Comparison of ENCODE assay signal across 13 cellular contexts in genomic region chr3:122081543-122081942, GRCh38. TPM values are rescaled to one million over a fixed set of nuclear protein-coding genes. Genes with fewer than 3 reads are reported as not detected.
DNase-seq lines count a peak whose midpoint lies in the region; ATAC-seq, FAIRE-seq and TF ChIP-seq lines count a peak whose summit lies in the region.
"Had no signal": no experiment of that assay in that cellular context is flagged by ENCODE, and none has a peak within 500 bp of the region (broad histone marks: within the 10 kb centered on the region; RNA-seq: fewer than 3 reads in every experiment).

No MANE protein-coding gene starts in this region.

- no peak for TF ChIP-seq POLR2A in HepG2 (IDR thresholded peaks at IDR 0.05; ENCODE audit: insufficient read depth in 1 of 2, low read depth in 2 of 2, low read length in 2 of 2)

- in situ Hi-C loops in HepG2 (cut with HindIII; ENCODE audit: extremely low pct_ligation_motif_present, low pct_unique_long_range_greater_than_20kb) = no loop called here

- H3K27me3 ChIP-seq in keratinocyte (ENCODE audit: control insufficient read depth, extremely low read depth, insufficient read depth, low read length) (no peaks in the 10 kb centered on the region), HepG2 (ENCODE audit: control insufficient read depth in 1 of 2, insufficient read depth in 2 of 2, low read length in 2 of 2) (peaks cover 0 to 23% of the 10 kb centered on the region in 2 experiments; a peak in 3 of 5 replicates), psoas muscle (ENCODE audit: insufficient read depth in 3 of 3, low read length in 2 of 3) (no peaks in the 10 kb centered on the region)

- H3K4me3 ChIP-seq in keratinocyte (ENCODE audit: control insufficient read depth in 2 of 3, extremely low read depth in 1 of 3, insufficient read depth in 2 of 3, low read depth in 1 of 3, low read length in 3 of 3) = no peak overlapping the region
- no peak overlapping the region for H3K4me3 ChIP-seq in HepG2 (replicated peaks in 1 of 3; ENCODE audit: insufficient read depth in 1 of 3, low read depth in 2 of 3, low read length in 3 of 3)
- no peak overlapping the region for H3K4me3 ChIP-seq in psoas muscle

- no peak for DNase-seq in activated CD4-positive, CD25-positive, alpha-beta regulatory T cell (lab: John Stamatoyannopoulos, UW)
- DNase-seq in keratinocyte (ENCODE audit: low read depth, low spot score) (peak; percentile 66), frontal cortex (ENCODE audit: low spot score in 2 of 2) (no peak), HepG2 (ENCODE audit: low spot score) (no peak), psoas muscle (no peak)
- DNase-seq: activated T-cell treated with anti-CD3 and anti-CD28 coated beads, Interleukin-2, amount 50 U/mL, for 1 hour; NCI-H146; nucleus accumbens had no signal

- no peak for TF ChIP-seq CTCF in keratinocyte (optimal IDR thresholded peaks at IDR 0.05 in 1 of 3, IDR thresholded peaks at IDR 0.05 in 1 of 3, conservative IDR thresholded peaks at IDR 0.05 in 1 of 3; ENCODE audit: extremely low read depth in 1 of 3, insufficient read depth in 2 of 3, low read length in 3 of 3)
- TF ChIP-seq CTCF in HepG2 (CRISPR knock-in tag; IDR thresholded peaks at IDR 0.05) = no peak
- TF ChIP-seq CTCF in psoas muscle (IDR thresholded peaks at IDR 0.05) = no peak

- no peak overlapping the region for H3K27ac ChIP-seq in keratinocyte (ENCODE audit: control insufficient read depth, insufficient read depth, low read length)
- no peak overlapping the region for H3K27ac ChIP-seq in HepG2 (ENCODE audit: extremely low read length, insufficient read depth, low read length)
- H3K27ac ChIP-seq in psoas muscle = no peak overlapping the region

- peak; percentile 43 to 45 for ATAC-seq in activated CD4-positive, CD25-positive, alpha-beta regulatory T cell treated with anti-CD3 and anti-CD28 coated beads, Interleukin-2, amount 50 U/mL, for 24 hours
- ATAC-seq in GM21576 (IDR thresholded peaks at IDR 0.05; ENCODE audit: unreplicated experiment) (peak; percentile 32), HG03460 (IDR thresholded peaks at IDR 0.05; ENCODE audit: unreplicated experiment) (peak; percentile 46), HepG2 (no peak), psoas muscle (no peak)

- FAIRE-seq in keratinocyte (lab: Jason Lieb, UNC) (peak; percentile 91), frontal cortex (lab: Jason Lieb, UNC) (no peak), HepG2 (lab: Jason Lieb, UNC) (no peak)

- no peaks in the 10 kb centered on the region for H3K9me3 ChIP-seq in keratinocyte (ENCODE audit: control insufficient read depth, low read depth, low read length)
- no peaks in the 10 kb centered on the region for H3K9me3 ChIP-seq in HepG2 (ENCODE audit: low read length)
- no peaks in the 10 kb centered on the region for H3K9me3 ChIP-seq in psoas muscle

- H2AFZ ChIP-seq in keratinocyte (ENCODE audit: control insufficient read depth, low read length) = no peak overlapping the region
- H2AFZ ChIP-seq in HepG2 (ENCODE audit: low read length) = no peak overlapping the region

- H3K36me3 ChIP-seq in keratinocyte (ENCODE audit: control insufficient read depth in 2 of 2, extremely low read depth in 1 of 2, insufficient read depth in 2 of 2, low read length in 2 of 2) (no peaks in the 10 kb centered on the region), HepG2 (replicated peaks in 1 of 2; ENCODE audit: control insufficient read depth in 1 of 2, insufficient read depth in 2 of 2, low read length in 2 of 2) (no peaks in the 10 kb centered on the region), psoas muscle (ENCODE audit: insufficient read depth in 1 of 2, low read depth in 1 of 2) (no peaks in the 10 kb centered on the region)

- POLR2A ChIA-PET in HepG2 (lab: Yijun Ruan, JAX) = no interaction called here

- TF ChIP-seq RAD21 in HepG2 (CRISPR knock-in tag; IDR thresholded peaks at IDR 0.05) = no peak

- H4K20me1 ChIP-seq in keratinocyte (ENCODE audit: control insufficient read depth, extremely low read depth, insufficient read depth, low read length) (no peaks in the 10 kb centered on the region), HepG2 (ENCODE audit: insufficient read depth, low read length) (no peaks in the 10 kb centered on the region)

- H3K9ac ChIP-seq in keratinocyte (ENCODE audit: control insufficient read depth, extremely low read depth, insufficient read depth, low read length) (no peak overlapping the region), HepG2 (ENCODE audit: insufficient read depth, low read depth, low read length) (no peak overlapping the region)

- peaks cover 10% of the 10 kb centered on the region for H3K4me1 ChIP-seq in keratinocyte (ENCODE audit: control insufficient read depth, extremely low read depth, insufficient read depth, low read length)
- peaks cover 14% of the 10 kb centered on the region for H3K4me1 ChIP-seq in HepG2 (ENCODE audit: insufficient read depth, low read length)
- H3K4me1 ChIP-seq in psoas muscle = no peaks in the 10 kb centered on the region

- peak overlapping the region; percentile 35 for H3K4me2 ChIP-seq in keratinocyte (ENCODE audit: control insufficient read depth, extremely low read depth, insufficient read depth, low read depth, low read length)
- H3K4me2 ChIP-seq in HepG2 (ENCODE audit: low read depth, low read length) = no peak overlapping the region

- WGBS in HepG2 (ENCODE audit: low lambda C conversion rate) = 20% methylated on average over 4 of the region's 4 CpGs
- WGBS in psoas muscle, 3 donors = 54 to 61% (median 57%) methylated on average over 4 of the region's 4 CpGs

- dilution Hi-C loops in keratinocyte (cut with MboI; ENCODE audit: extremely low pct_ligation_motif_present, low sequenced_read_pairs) = no loop called here

- intact Hi-C loops in HepG2 (cut with micrococcal nuclease; ENCODE audit: unreplicated experiment) (no loop called here), psoas muscle (cut with DNase I) (no loop called here)

- H3K79me2 ChIP-seq in keratinocyte (ENCODE audit: control insufficient read depth, insufficient read depth, low read length) (no peaks in the 10 kb centered on the region), HepG2 (ENCODE audit: insufficient read depth, low read length) (no peaks in the 10 kb centered on the region)

- no peaks in the 10 kb centered on the region for H3K9me1 ChIP-seq in keratinocyte (ENCODE audit: control insufficient read depth, extremely low read depth, insufficient read depth, low read length)

- TF ChIP-seq EP300 in HepG2 (IDR thresholded peaks at IDR 0.05; ENCODE audit: low read depth in 2 of 2, low read length in 2 of 2) (no peak), HepG2 (CRISPR knock-in tag; IDR thresholded peaks at IDR 0.05; ENCODE audit: borderline replicate concordance) (no peak)

- CTCF ChIA-PET in HepG2 (lab: Yijun Ruan, JAX; ENCODE audit: low intra/inter-chr PET ratio, low total read pairs) = no interaction called here

- no TSS peak for BruUV-seq in HepG2 (replicated peaks; lab: Mats Ljungman, UMichigan)

RNA-seq across cellular contexts. Expression of gene CD86, which starts 26.4 kb away (rescaled TPM):
- 2.9 to 6.9 TPM (median 6.1 TPM) in 3 replicates for polyA plus RNA-seq in keratinocyte
- polyA plus RNA-seq in keratinocyte (2011; ENCODE audit: low read depth) = 2.3 TPM
- 4.6 and 9.2 TPM in 2 replicates for polyA plus RNA-seq in keratinocyte (2011; cell fraction: cytosol; rRNA removed)
- 3.3 and 4.1 TPM in 2 replicates for polyA plus RNA-seq in keratinocyte (2011; cell fraction: nucleus; rRNA removed)
- polyA plus RNA-seq in keratinocyte (2012; ENCODE audit: low replicate concordance) = 3.3 and 4.1 TPM in 2 replicates
- 1.8 to 5.1 TPM (median 2.9 TPM) in 3 replicates for polyA minus RNA-seq in keratinocyte
- 4.2 TPM for polyA minus RNA-seq in keratinocyte (2011; cell fraction: cytosol; rRNA and poly(A)+ RNA removed)
- polyA minus RNA-seq in keratinocyte (2011; cell fraction: nucleus; rRNA and poly(A)+ RNA removed) = 1.5 and 5.3 TPM in 2 replicates
- total RNA-seq in frontal cortex = 1.2 TPM
- not detected in 2 replicates for total RNA-seq in HepG2 (2016; rRNA removed; fragmentation: Illumina TruSeq; extraction: Trizol)
- not detected in 2 replicates for total RNA-seq in HepG2 (2016; cell fraction: cytosol; rRNA removed; fragmentation: Illumina TruSeq; extraction: Trizol; ENCODE audit: low read depth)
- total RNA-seq in HepG2 (2016; cell fraction: insoluble cytoplasmic fraction; rRNA removed; fragmentation: Illumina TruSeq; extraction: Trizol) = not detected in 2 replicates
- total RNA-seq in HepG2 (2016; cell fraction: membrane; rRNA removed; fragmentation: Illumina TruSeq; extraction: Trizol) = not detected in 2 replicates
- total RNA-seq in HepG2 (2016; cell fraction: nucleus; rRNA removed; fragmentation: Illumina TruSeq; extraction: Trizol) = not detected in 2 replicates
- polyA plus RNA-seq in HepG2 (2011; rRNA removed) = not detected in 2 replicates
- not detected in 2 replicates for polyA plus RNA-seq in HepG2 (2011; cell fraction: cytosol; rRNA removed)
- not detected in 2 replicates for polyA plus RNA-seq in HepG2 (2011; cell fraction: nucleus; rRNA removed)
- not detected in 2 replicates for polyA plus RNA-seq in HepG2 (2012)
- not detected in 2 replicates for polyA plus RNA-seq in HepG2 (2016; cell fraction: cytosol; fragmentation: Illumina TruSeq; extraction: Trizol; ENCODE audit: low read depth)
- not detected in 2 replicates for polyA plus RNA-seq in HepG2 (2016; cell fraction: insoluble cytoplasmic fraction; fragmentation: Illumina TruSeq; extraction: Trizol; ENCODE audit: low read depth)
- polyA plus RNA-seq in HepG2 (2016; cell fraction: membrane; fragmentation: Illumina TruSeq; extraction: Trizol; ENCODE audit: low read depth) = not detected in 2 replicates
- polyA plus RNA-seq in HepG2 (2016; cell fraction: nucleus; fragmentation: Illumina TruSeq; extraction: Trizol; ENCODE audit: insufficient read depth, low read depth) = not detected in 2 replicates
- not detected in 2 replicates for polyA minus RNA-seq in HepG2 (2011; rRNA and poly(A)+ RNA removed; ENCODE audit: low replicate concordance)
- polyA minus RNA-seq in HepG2 (2011; cell fraction: cytosol; rRNA and poly(A)+ RNA removed) = not detected in 2 replicates
- polyA minus RNA-seq in HepG2 (2011; cell fraction: nucleus; rRNA and poly(A)+ RNA removed) = not detected in 2 replicates
- total RNA-seq in psoas muscle = 1 to 10 TPM in 2 of 4 donors, under 1 TPM in 2; 0.71 to 1.4 (median 0.99) TPM
- under 1 TPM; 0.16 to 0.40 (median 0.24) TPM for polyA plus RNA-seq in psoas muscle
- total RNA-seq: A172, fibroblast of villous mesenchyme had no signal

RNA-seq across cellular contexts. Expression of gene ILDR1, which starts 59.5 kb away (rescaled TPM):
- polyA plus RNA-seq in keratinocyte (0.06 to 0.28 TPM (median 0.09 TPM) in 3 replicates), HepG2 (2011; rRNA removed) (not detected in 2 replicates), psoas muscle (not detected)
- 0.55 TPM for polyA plus RNA-seq in keratinocyte (2011; ENCODE audit: low read depth)
- polyA plus RNA-seq in keratinocyte (2011; cell fraction: cytosol; rRNA removed) = 0.14 and 0.27 TPM in 2 replicates
- 0.28 and 0.32 TPM in 2 replicates for polyA plus RNA-seq in keratinocyte (2011; cell fraction: nucleus; rRNA removed)
- 0.19 and 0.68 TPM in 2 replicates for polyA plus RNA-seq in keratinocyte (2012; ENCODE audit: low replicate concordance)
- 0.10 to 0.33 TPM in 2 of 3 replicates, not detected in the other for polyA minus RNA-seq in keratinocyte
- not detected for polyA minus RNA-seq in keratinocyte (2011; cell fraction: cytosol; rRNA and poly(A)+ RNA removed)
- 0.39 and 1.1 TPM in 2 replicates for polyA minus RNA-seq in keratinocyte (2011; cell fraction: nucleus; rRNA and poly(A)+ RNA removed)
- total RNA-seq in frontal cortex (not detected), HepG2 (2016; rRNA removed; fragmentation: Illumina TruSeq; extraction: Trizol) (not detected in 2 replicates), psoas muscle (not detected)
- total RNA-seq in HepG2 (2016; cell fraction: cytosol; rRNA removed; fragmentation: Illumina TruSeq; extraction: Trizol; ENCODE audit: low read depth) = not detected in 2 replicates
- total RNA-seq in HepG2 (2016; cell fraction: insoluble cytoplasmic fraction; rRNA removed; fragmentation: Illumina TruSeq; extraction: Trizol) = not detected in 2 replicates
- not detected in 2 replicates for total RNA-seq in HepG2 (2016; cell fraction: membrane; rRNA removed; fragmentation: Illumina TruSeq; extraction: Trizol)
- not detected in 2 replicates for total RNA-seq in HepG2 (2016; cell fraction: nucleus; rRNA removed; fragmentation: Illumina TruSeq; extraction: Trizol)
- polyA plus RNA-seq in HepG2 (2011; cell fraction: cytosol; rRNA removed) = not detected in 2 replicates
- not detected in 2 replicates for polyA plus RNA-seq in HepG2 (2011; cell fraction: nucleus; rRNA removed)
- polyA plus RNA-seq in HepG2 (2012) = 0.09 TPM in 1 of 2 replicates, not detected in the other
- not detected in 2 replicates for polyA plus RNA-seq in HepG2 (2016; cell fraction: cytosol; fragmentation: Illumina TruSeq; extraction: Trizol; ENCODE audit: low read depth)
- polyA plus RNA-seq in HepG2 (2016; cell fraction: insoluble cytoplasmic fraction; fragmentation: Illumina TruSeq; extraction: Trizol; ENCODE audit: low read depth) = not detected in 2 replicates
- polyA plus RNA-seq in HepG2 (2016; cell fraction: membrane; fragmentation: Illumina TruSeq; extraction: Trizol; ENCODE audit: low read depth) = not detected in 2 replicates
- not detected in 2 replicates for polyA plus RNA-seq in HepG2 (2016; cell fraction: nucleus; fragmentation: Illumina TruSeq; extraction: Trizol; ENCODE audit: insufficient read depth, low read depth)
- polyA minus RNA-seq in HepG2 (2011; rRNA and poly(A)+ RNA removed; ENCODE audit: low replicate concordance) = not detected in 2 replicates
- not detected in 2 replicates for polyA minus RNA-seq in HepG2 (2011; cell fraction: cytosol; rRNA and poly(A)+ RNA removed)
- polyA minus RNA-seq in HepG2 (2011; cell fraction: nucleus; rRNA and poly(A)+ RNA removed) = not detected in 2 replicates
- total RNA-seq: A172, fibroblast of villous mesenchyme had no signal

Comparison
In these comparisons a context has a peak if more than half of its experiments do, and no peak if none do; other contexts are left out.
1. ATAC-seq: peak in activated CD4-positive, CD25-positive, alpha-beta regulatory T cell treated with anti-CD3 and anti-CD28 coated beads, Interleukin-2, amount 50 U/mL, for 24 hours (2 of 2), GM21576 (single experiment) and HG03460 (single experiment); none in HepG2 (single experiment) and psoas muscle (0 of 4).